ENCODE assay signal across 8 cellular contexts in the genomic region with DNA sequence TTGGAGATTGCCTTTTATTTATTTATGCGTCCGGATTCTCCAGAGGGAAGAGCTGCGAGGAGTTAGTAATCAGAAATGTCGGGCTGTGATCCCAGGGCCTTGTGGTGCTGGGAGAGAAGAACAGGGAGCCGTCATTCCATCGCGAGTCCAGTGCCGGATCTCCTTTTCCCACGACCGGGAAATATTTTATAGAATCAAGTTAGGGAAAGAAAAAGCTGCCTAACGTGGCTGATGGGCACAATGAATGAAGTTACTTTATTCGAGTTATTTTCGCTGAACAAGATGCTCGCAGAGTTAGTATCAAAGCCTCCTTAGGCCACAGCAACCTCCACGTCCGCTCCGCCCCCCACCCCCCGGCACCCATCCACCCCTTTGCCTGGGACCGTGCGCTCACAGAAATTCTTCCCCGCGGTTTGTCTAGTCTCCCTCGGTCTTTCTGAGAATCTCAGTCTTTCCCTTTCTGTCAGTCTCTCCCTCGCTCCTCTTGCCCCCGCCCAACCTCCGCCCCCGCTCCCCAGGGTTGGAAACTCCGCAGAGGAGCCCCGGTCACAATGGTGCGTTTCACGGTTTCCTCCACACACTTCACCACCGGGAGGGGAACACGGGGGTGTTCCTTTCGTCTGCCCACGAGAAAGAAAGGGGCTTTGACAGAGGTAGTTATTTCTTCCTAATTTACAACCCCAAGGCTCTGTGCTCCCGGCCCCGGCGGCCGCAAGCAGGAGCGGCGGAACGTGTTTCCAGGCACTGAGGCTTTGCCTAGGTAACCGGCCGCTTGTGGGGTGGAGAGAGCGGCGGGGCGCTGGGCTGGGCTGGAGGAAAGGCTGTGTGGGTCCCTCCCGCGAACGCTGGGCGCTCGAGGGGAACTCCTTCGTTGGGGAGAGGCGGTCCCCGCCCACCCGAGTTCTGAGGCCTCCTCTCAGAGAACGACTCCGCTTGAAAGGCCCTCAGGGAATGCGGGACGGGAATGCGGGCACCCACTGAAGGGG. TPM values are rescaled to one million over a fixed set of nuclear protein-coding genes. Genes with fewer than 3 reads are reported as not detected.
DNase-seq lines count a peak whose midpoint lies in the region; ATAC-seq and TF ChIP-seq lines count a peak whose summit lies in the region.

No MANE protein-coding gene starts in this region.

- H3K4me3 ChIP-seq in adrenal gland (peak overlapping the region; percentile 65 to 87 (median 77)), iPS-15b (ENCODE audit: low read depth, low read length) (peak overlapping the region; percentile 82), skeletal muscle satellite cell (ENCODE audit: low read length) (peak overlapping the region; percentile 83)

- H3K4me1 ChIP-seq in adrenal gland (replicated peaks in 1 of 2): peaks cover 10 to 14% of the 10 kb centered on the region in 2 donors
- H3K4me1 ChIP-seq in iPS-15b (ENCODE audit: control insufficient read depth, insufficient read depth, low read length): peaks cover under 1% of the 10 kb centered on the region
- peaks cover 19% of the 10 kb centered on the region for H3K4me1 ChIP-seq in skeletal muscle satellite cell (ENCODE audit: control insufficient read depth, insufficient read depth, low read length)

- 1 to 2% (median 1%) methylated on average over 35 to 61 of the region's 61 CpGs for WGBS in adrenal gland, 4 donors

- intact Hi-C loops in adrenal gland (cut with DNase I): loop anchor here (5.0 to 10.0 kb wide), 2 partner anchors 84 to 559 kb away; a partner anchor contains a TSS

- peak; percentile 52 for DNase-seq in NCI-H2171 treated with DMSO at 0.1 percent for 48 hours (lab: John Stamatoyannopoulos, UW)
- DNase-seq in NCI-H2171 (lab: John Stamatoyannopoulos, UW): no peak
- DNase-seq in T follicular helper cell (ENCODE audit: low read depth): peak; percentile 30
- DNase-seq in adrenal gland: peak; percentile 29 to 65 (median 53)
- no peak for DNase-seq in NOMO-1 treated with dmso at 0.1 percent for 144 hours (lab: John Stamatoyannopoulos, UW; ENCODE audit: unreplicated experiment)

- ATAC-seq in GM18867 (IDR thresholded peaks at IDR 0.05; ENCODE audit: unreplicated experiment): no peak

- peak overlapping the region; percentile 98 for H3K4me2 ChIP-seq in skeletal muscle satellite cell (ENCODE audit: low read length)

- peak overlapping the region in 3 of 5 donors; percentile 98 to 100 (median 100) for H3K27ac ChIP-seq in adrenal gland

- H3K36me3 ChIP-seq in adrenal gland (replicated peaks in 1 of 2) (no peaks in the 10 kb centered on the region), iPS-15b (ENCODE audit: control insufficient read depth, insufficient read depth, low read length) (no peaks in the 10 kb centered on the region), skeletal muscle satellite cell (ENCODE audit: insufficient read depth, low read length) (no peaks in the 10 kb centered on the region)

- H3K27me3 ChIP-seq in adrenal gland: no peaks in the 10 kb centered on the region
- peaks cover 74% of the 10 kb centered on the region for H3K27me3 ChIP-seq in iPS-15b (ENCODE audit: control insufficient read depth, insufficient read depth, low read length)
- H3K27me3 ChIP-seq in skeletal muscle satellite cell (ENCODE audit: control insufficient read depth, insufficient read depth, low read length): peaks cover 42% of the 10 kb centered on the region

- no peaks in the 10 kb centered on the region for H3K9me3 ChIP-seq in adrenal gland (replicated peaks in 1 of 3)
- H3K9me3 ChIP-seq in iPS-15b (ENCODE audit: control insufficient read depth, insufficient read depth, low read length): no peaks in the 10 kb centered on the region
- no peaks in the 10 kb centered on the region for H3K9me3 ChIP-seq in skeletal muscle satellite cell (replicated peaks; ENCODE audit: low read length)

- no peak for TF ChIP-seq CTCF in adrenal gland (IDR thresholded peaks at IDR 0.05)

- H3K9ac ChIP-seq in iPS-15b (ENCODE audit: low read depth, low read length): peak overlapping the region; percentile 54
- H3K9ac ChIP-seq in skeletal muscle satellite cell (ENCODE audit: low read depth, low read length): peak overlapping the region; percentile 94

- no peak for TF ChIP-seq POLR2A in adrenal gland (IDR thresholded peaks at IDR 0.05)

RNA-seq across cellular contexts. Expression of a gene that starts 2.0 kb away (rescaled TPM):
- 10 to 100 TPM in 5 of 8 donors, 1 to 10 TPM in 2, under 1 TPM in 1; 0.83 to 70.8 (median 11.6) TPM for total RNA-seq in adrenal gland
- polyA plus RNA-seq in adrenal gland: 10 to 100 TPM in 1 of 3 donors, 1 to 10 TPM in 2; 2.6 to 10.0 (median 7.6) TPM
- under 0.01 TPM in 1 of 2 replicates, not detected in the other for total RNA-seq in skeletal muscle satellite cell (2012; rRNA removed)

Comparison
In these comparisons a context has a peak if more than half of its experiments do, and no peak if none do; other contexts are left out.
1. DNase-seq: peak in NCI-H2171 treated with DMSO at 0.1 percent for 48 hours (single experiment), T follicular helper cell (single experiment) and adrenal gland (7 of 7); none in NCI-H2171 (single experiment) and NOMO-1 treated with dmso at 0.1 percent for 144 hours (single experiment).
2. Peak in every context shown above with its lines, with median percentiles within 50 percentile points of each other: H3K4me3 ChIP-seq.